1 cellular context compared by ENCODE assay signal in the genomic region with DNA sequence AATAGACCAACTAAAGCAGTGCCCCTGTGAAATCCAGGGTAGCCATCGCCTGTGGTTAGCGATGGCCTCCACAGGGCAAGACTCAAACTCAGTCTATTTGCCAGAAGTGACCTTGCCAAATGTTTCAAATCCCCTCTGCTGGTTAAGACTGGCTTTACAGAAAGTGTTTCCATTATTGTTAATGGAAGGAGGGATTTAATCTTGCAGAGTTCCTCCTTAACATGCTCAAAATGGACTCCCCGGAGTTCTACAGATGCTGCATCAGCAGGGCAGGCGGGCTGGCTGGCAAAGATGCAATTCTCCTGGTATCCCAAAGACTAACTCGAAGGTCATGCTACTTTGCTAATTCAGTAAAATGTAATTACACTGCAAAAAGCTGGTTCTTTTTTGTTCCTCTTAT.
TF ChIP-seq lines count a peak whose summit lies in the region.

No MANE protein-coding gene starts in this region.

TF ChIP-seq in A549, 52 proteins besides CTCF, POLR2A, EP300 and RAD21:
- TF ChIP-seq, protein P1, sequence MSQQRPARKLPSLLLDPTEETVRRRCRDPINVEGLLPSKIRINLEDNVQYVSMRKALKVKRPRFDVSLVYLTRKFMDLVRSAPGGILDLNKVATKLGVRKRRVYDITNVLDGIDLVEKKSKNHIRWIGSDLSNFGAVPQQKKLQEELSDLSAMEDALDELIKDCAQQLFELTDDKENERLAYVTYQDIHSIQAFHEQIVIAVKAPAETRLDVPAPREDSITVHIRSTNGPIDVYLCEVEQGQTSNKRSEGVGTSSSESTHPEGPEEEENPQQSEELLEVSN (IDR thresholded peaks at IDR 0.05; ENCODE audit: borderline replicate concordance, low read depth), result no peak
- no peak for TF ChIP-seq RFX5 (IDR thresholded peaks at IDR 0.05)
- TF ChIP-seq, protein P2, sequence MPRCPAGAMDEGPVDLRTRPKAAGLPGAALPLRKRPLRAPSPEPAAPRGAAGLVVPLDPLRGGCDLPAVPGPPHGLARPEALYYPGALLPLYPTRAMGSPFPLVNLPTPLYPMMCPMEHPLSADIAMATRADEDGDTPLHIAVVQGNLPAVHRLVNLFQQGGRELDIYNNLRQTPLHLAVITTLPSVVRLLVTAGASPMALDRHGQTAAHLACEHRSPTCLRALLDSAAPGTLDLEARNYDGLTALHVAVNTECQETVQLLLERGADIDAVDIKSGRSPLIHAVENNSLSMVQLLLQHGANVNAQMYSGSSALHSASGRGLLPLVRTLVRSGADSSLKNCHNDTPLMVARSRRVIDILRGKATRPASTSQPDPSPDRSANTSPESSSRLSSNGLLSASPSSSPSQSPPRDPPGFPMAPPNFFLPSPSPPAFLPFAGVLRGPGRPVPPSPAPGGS (IDR thresholded peaks at IDR 0.05), result no peak
- no peak for TF ChIP-seq EHF (CRISPR knock-in tag; IDR thresholded peaks at IDR 0.05)
- TF ChIP-seq BHLHE40 (IDR thresholded peaks at IDR 0.05; ENCODE audit: low read depth, low read length), result no peak
- no peak for TF ChIP-seq TP53 (CRISPR knock-in tag; IDR thresholded peaks at IDR 0.05)
- TF ChIP-seq, protein P3, sequence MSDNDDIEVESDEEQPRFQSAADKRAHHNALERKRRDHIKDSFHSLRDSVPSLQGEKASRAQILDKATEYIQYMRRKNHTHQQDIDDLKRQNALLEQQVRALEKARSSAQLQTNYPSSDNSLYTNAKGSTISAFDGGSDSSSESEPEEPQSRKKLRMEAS (IDR thresholded peaks at IDR 0.05), result no peak
- no peak for TF ChIP-seq HDAC2 (IDR thresholded peaks at IDR 0.05)
- no peak for TF ChIP-seq PHF8 (IDR thresholded peaks at IDR 0.05; ENCODE audit: borderline replicate concordance, low read depth)
- no peak for TF ChIP-seq JUNB (IDR thresholded peaks at IDR 0.05)
- no peak for TF ChIP-seq ZFP36 (IDR thresholded peaks at IDR 0.05; ENCODE audit: borderline replicate concordance, partially characterized antibody)
- TF ChIP-seq CEBPB (IDR thresholded peaks at IDR 0.05), result no peak
- TF ChIP-seq, protein P4, sequence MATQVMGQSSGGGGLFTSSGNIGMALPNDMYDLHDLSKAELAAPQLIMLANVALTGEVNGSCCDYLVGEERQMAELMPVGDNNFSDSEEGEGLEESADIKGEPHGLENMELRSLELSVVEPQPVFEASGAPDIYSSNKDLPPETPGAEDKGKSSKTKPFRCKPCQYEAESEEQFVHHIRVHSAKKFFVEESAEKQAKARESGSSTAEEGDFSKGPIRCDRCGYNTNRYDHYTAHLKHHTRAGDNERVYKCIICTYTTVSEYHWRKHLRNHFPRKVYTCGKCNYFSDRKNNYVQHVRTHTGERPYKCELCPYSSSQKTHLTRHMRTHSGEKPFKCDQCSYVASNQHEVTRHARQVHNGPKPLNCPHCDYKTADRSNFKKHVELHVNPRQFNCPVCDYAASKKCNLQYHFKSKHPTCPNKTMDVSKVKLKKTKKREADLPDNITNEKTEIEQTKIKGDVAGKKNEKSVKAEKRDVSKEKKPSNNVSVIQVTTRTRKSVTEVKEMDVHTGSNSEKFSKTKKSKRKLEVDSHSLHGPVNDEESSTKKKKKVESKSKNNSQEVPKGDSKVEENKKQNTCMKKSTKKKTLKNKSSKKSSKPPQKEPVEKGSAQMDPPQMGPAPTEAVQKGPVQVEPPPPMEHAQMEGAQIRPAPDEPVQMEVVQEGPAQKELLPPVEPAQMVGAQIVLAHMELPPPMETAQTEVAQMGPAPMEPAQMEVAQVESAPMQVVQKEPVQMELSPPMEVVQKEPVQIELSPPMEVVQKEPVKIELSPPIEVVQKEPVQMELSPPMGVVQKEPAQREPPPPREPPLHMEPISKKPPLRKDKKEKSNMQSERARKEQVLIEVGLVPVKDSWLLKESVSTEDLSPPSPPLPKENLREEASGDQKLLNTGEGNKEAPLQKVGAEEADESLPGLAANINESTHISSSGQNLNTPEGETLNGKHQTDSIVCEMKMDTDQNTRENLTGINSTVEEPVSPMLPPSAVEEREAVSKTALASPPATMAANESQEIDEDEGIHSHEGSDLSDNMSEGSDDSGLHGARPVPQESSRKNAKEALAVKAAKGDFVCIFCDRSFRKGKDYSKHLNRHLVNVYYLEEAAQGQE (IDR thresholded peaks at IDR 0.05), result no peak
